ENCODE assay signal across 1 cellular context in the genomic region with DNA sequence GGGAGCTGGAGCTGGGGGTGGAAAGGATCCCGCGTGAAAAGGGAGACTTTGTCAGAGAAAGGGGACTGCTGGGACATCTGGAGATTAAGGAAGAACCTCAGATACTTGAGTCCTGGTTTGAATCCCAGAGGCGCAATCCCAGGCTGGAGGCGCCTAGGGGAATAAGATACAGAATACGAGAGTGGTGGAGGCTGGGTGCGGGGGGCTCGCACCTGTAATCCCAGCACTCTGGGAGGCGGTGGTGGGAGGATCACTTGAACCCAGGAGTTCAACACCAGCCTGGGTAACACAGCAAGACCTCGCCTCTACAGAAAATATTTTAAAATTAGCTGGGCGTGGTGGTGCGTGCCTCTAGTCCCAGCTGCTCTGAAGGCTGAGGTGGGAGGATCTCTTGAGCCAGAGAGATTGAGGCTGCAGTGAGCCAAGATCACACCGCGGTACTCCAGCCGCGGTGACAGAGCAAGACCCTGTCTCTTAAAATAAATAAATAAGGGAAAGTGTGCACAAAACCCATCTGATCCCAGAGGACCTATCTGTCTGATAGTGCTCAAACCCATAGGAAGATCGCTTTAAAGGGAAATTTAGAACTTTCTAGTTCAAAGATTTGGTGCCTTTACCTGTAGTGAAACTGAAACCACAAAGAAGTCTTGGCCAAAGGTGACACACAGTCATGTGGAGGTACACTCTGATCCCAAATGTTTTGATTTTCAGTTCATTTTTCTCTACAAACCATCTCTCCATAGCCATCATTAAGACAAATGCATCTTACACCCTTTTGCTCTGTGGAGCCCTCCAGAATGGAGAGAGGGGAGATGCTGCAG.
TF ChIP-seq lines count a peak whose summit lies in the region.

No MANE protein-coding gene starts in this region.

TF ChIP-seq in WTC11, 78 proteins besides CTCF, POLR2A, EP300 and RAD21 (continued from another document):
- TF ChIP-seq, protein P1, sequence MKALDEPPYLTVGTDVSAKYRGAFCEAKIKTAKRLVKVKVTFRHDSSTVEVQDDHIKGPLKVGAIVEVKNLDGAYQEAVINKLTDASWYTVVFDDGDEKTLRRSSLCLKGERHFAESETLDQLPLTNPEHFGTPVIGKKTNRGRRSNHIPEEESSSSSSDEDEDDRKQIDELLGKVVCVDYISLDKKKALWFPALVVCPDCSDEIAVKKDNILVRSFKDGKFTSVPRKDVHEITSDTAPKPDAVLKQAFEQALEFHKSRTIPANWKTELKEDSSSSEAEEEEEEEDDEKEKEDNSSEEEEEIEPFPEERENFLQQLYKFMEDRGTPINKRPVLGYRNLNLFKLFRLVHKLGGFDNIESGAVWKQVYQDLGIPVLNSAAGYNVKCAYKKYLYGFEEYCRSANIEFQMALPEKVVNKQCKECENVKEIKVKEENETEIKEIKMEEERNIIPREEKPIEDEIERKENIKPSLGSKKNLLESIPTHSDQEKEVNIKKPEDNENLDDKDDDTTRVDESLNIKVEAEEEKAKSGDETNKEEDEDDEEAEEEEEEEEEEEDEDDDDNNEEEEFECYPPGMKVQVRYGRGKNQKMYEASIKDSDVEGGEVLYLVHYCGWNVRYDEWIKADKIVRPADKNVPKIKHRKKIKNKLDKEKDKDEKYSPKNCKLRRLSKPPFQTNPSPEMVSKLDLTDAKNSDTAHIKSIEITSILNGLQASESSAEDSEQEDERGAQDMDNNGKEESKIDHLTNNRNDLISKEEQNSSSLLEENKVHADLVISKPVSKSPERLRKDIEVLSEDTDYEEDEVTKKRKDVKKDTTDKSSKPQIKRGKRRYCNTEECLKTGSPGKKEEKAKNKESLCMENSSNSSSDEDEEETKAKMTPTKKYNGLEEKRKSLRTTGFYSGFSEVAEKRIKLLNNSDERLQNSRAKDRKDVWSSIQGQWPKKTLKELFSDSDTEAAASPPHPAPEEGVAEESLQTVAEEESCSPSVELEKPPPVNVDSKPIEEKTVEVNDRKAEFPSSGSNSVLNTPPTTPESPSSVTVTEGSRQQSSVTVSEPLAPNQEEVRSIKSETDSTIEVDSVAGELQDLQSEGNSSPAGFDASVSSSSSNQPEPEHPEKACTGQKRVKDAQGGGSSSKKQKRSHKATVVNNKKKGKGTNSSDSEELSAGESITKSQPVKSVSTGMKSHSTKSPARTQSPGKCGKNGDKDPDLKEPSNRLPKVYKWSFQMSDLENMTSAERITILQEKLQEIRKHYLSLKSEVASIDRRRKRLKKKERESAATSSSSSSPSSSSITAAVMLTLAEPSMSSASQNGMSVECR (CRISPR knock-in tag; IDR thresholded peaks at IDR 0.05; ENCODE audit: borderline replicate concordance), result no peak
- TF ChIP-seq GTF2I (CRISPR knock-in tag; conservative IDR thresholded peaks at IDR 0.05) (no peak), ZNF219 (CRISPR knock-in tag; IDR thresholded peaks at IDR 0.05; ENCODE audit: borderline replicate concordance) (no peak)
